Comparison of ENCODE assay signal across 7 cellular contexts in the genomic region with DNA sequence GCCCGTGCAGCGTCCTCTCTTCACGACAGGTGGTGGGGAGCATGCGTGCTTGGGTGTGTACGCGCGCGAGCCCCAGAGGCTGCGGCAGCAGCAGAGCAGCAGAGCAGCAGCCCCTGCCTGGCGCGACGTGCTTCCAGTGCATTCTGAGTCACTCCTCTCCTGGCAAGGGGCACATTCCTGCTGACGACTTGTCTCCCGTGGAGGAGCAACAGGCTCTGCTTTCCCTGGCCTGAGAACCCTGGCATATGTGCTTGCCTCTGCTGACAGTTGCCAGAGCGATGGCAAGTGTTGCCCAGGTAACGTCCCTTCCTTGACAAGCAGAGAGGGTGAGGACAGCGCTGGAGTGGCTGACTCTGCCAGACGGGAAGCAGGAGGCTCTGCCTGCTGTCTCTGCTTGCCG.
DNase-seq lines count a peak whose midpoint lies in the region; ATAC-seq and TF ChIP-seq lines count a peak whose summit lies in the region.

No MANE protein-coding gene starts in this region.

- H3K9me3 ChIP-seq in upper lobe of left lung (no peaks in the 10 kb centered on the region), HAP-1 (no peaks in the 10 kb centered on the region)

- no peak for TF ChIP-seq POLR2A in upper lobe of left lung (IDR thresholded peaks at IDR 0.05)

- H3K4me3 ChIP-seq in upper lobe of left lung (no peak overlapping the region), HAP-1 (no peak overlapping the region)

- ATAC-seq in upper lobe of left lung (ENCODE audit: low FRiP score in 2 of 2): peak; percentile 56 to 72
- no peak for ATAC-seq in GM21526 (IDR thresholded peaks at IDR 0.05; ENCODE audit: low FRiP score, unreplicated experiment)

- no peak for TF ChIP-seq EP300 in upper lobe of left lung (IDR thresholded peaks at IDR 0.05)

- H3K27ac ChIP-seq in angular gyrus (ENCODE audit: low read depth, low read length) (peak overlapping the region; percentile 51), upper lobe of left lung (no peak overlapping the region)

- H3K36me3 ChIP-seq in upper lobe of left lung: no peaks in the 10 kb centered on the region
- no peaks in the 10 kb centered on the region for H3K36me3 ChIP-seq in HAP-1 (replicated peaks)

- in situ Hi-C loops in HAP-1 (cut with MboI; ENCODE audit: low sequenced_read_pairs): no loop called here

- DNase-seq in NCI-H1092 treated with DMSO at 0.1 percent for 48 hours (lab: John Stamatoyannopoulos, UW) (peak; percentile 94), iPS-NIHi11 (ENCODE audit: low spot score) (peak; percentile 57), upper lobe of left lung (peak; percentile 33 to 77), HAP-1 (ENCODE audit: low spot score in 2 of 2) (no peak), NCI-H1048 (lab: John Stamatoyannopoulos, UW) (no peak)

- H3K4me1 ChIP-seq in upper lobe of left lung (peaks cover 0 to 21% (median 4%) of the 10 kb centered on the region in 4 donors), HAP-1 (no peaks in the 10 kb centered on the region)

- WGBS in upper lobe of left lung, 2 donors: 76 to 85% methylated on average over 7 to 19 of the region's 19 CpGs

- H3K27me3 ChIP-seq in upper lobe of left lung (no peaks in the 10 kb centered on the region), HAP-1 (ENCODE audit: low read depth) (no peaks in the 10 kb centered on the region)

- TF ChIP-seq CTCF in upper lobe of left lung (IDR thresholded peaks at IDR 0.05): no peak

Comparison
In these comparisons a context has a peak if more than half of its experiments do, and no peak if none do; other contexts are left out.
1. DNase-seq: peak in NCI-H1092 treated with DMSO at 0.1 percent for 48 hours (single experiment), iPS-NIHi11 (single experiment) and upper lobe of left lung (2 of 2); none in HAP-1 (0 of 2) and NCI-H1048 (single experiment).